7 cellular contexts compared by ENCODE assay signal in genomic region chr17:42553866-42554249, GRCh38. TPM values are rescaled to one million over a fixed set of nuclear protein-coding genes. Genes with fewer than 3 reads are reported as not detected.
DNase-seq lines count a peak whose midpoint lies in the region; ATAC-seq and TF ChIP-seq lines count a peak whose summit lies in the region.
"Had no signal": no experiment of that assay in that cellular context is flagged by ENCODE, and none has a peak within 500 bp of the region (broad histone marks: within the 10 kb centered on the region; RNA-seq: fewer than 3 reads in every experiment).

No MANE protein-coding gene starts in this region.

- no peak for TF ChIP-seq POLR2A in adrenal gland (IDR thresholded peaks at IDR 0.05)

- TF ChIP-seq CTCF in adrenal gland (IDR thresholded peaks at IDR 0.05) = no peak

- intact Hi-C loops in adrenal gland (cut with DNase I) = no loop called here

- H3K27me3 ChIP-seq in H7 (ENCODE audit: control insufficient read depth, insufficient read depth, low read length) = no peaks in the 10 kb centered on the region
- no peaks in the 10 kb centered on the region for H3K27me3 ChIP-seq in adrenal gland
- H3K27me3 ChIP-seq in muscle layer of colon (ENCODE audit: control insufficient read depth in 1 of 2, insufficient read depth in 2 of 2, low read length in 2 of 2) = no peaks in the 10 kb centered on the region

- H3K36me3 ChIP-seq in H7 (replicated peaks; ENCODE audit: control insufficient read depth, insufficient read depth, low read length) = no peaks in the 10 kb centered on the region
- H3K36me3 ChIP-seq in adrenal gland (replicated peaks in 1 of 2) = no peaks in the 10 kb centered on the region
- no peaks in the 10 kb centered on the region for H3K36me3 ChIP-seq in muscle layer of colon (ENCODE audit: insufficient read depth, low read length)

- H3K4me1 ChIP-seq in adrenal gland (replicated peaks in 1 of 2) = peaks cover 17 to 21% of the 10 kb centered on the region in 2 donors
- peaks cover 19% of the 10 kb centered on the region for H3K4me1 ChIP-seq in muscle layer of colon (ENCODE audit: insufficient read depth, low read length)

- peak overlapping the region; percentile 86 for H3K9ac ChIP-seq in muscle layer of colon (ENCODE audit: low read length)

- H3K27ac ChIP-seq in adrenal gland = peak overlapping the region in 3 of 5 donors; percentile 79 to 91 (median 85)
- H3K27ac ChIP-seq in muscle layer of colon (ENCODE audit: low read depth, low read length) = no peak overlapping the region
- H3K27ac ChIP-seq: SK-N-MC had no signal

- H3K9me3 ChIP-seq in adrenal gland (replicated peaks in 1 of 3) (no peaks in the 10 kb centered on the region), muscle layer of colon (ENCODE audit: low read length) (no peaks in the 10 kb centered on the region)

- 32 to 60% (median 46%) methylated on average over 7 to 16 of the region's 16 CpGs for WGBS in adrenal gland, 4 donors

- H3K4me3 ChIP-seq in H7 (ENCODE audit: insufficient read depth, low read depth, low read length) (peak overlapping the region; percentile 94), adrenal gland (peak overlapping the region in 3 of 4 donors; percentile 55 to 69 (median 65)), muscle layer of colon (ENCODE audit: low read depth in 1 of 2, low read length in 2 of 2) (peak overlapping the region; percentile 91 to 94)

- DNase-seq in H7 (no peak), adrenal gland (peak in 3 of 7 donors; percentile 40 to 45 (median 44)), HK-2 (ENCODE audit: unreplicated experiment) (no peak)

- no peak for ATAC-seq in HG03196 (IDR thresholded peaks at IDR 0.05; ENCODE audit: unreplicated experiment)
- ATAC-seq in GM21360 (IDR thresholded peaks at IDR 0.05; ENCODE audit: unreplicated experiment) = no peak

RNA-seq across cellular contexts. Expression of gene HSD17B1, which starts 1.1 kb away (rescaled TPM):
- 1.1 and 2.9 TPM in 2 replicates for total RNA-seq in H7 (2014; rRNA removed; shearing (Covaris generic))
- 1 to 10 TPM in 7 of 8 donors, under 1 TPM in 1; 0.60 to 3.0 (median 2.1) TPM for total RNA-seq in adrenal gland
- 1 to 10 TPM in 2 of 3 donors, under 1 TPM in 1; 0.22 to 7.6 (median 3.6) TPM for polyA plus RNA-seq in adrenal gland

RNA-seq across cellular contexts. Expression of gene COASY, which starts 8.1 kb away (rescaled TPM):
- 56.1 and 59.2 TPM in 2 replicates for total RNA-seq in H7 (2014; rRNA removed; shearing (Covaris generic))
- total RNA-seq in adrenal gland = 100 to 1,000 TPM in 4 of 8 donors, 10 to 100 TPM in 4; 55.9 to 148 (median 91.8) TPM
- polyA plus RNA-seq in adrenal gland = 100 to 1,000 TPM in 2 of 3 donors, 10 to 100 TPM in 1; 65.5 to 192 (median 130) TPM

RNA-seq across cellular contexts. Expression of gene MLX, which starts 13.0 kb away (rescaled TPM):
- 29.4 and 35.0 TPM in 2 replicates for total RNA-seq in H7 (2014; rRNA removed; shearing (Covaris generic))
- total RNA-seq in adrenal gland = 10 to 100 TPM; 34.2 to 58.8 (median 47.1) TPM
- 10 to 100 TPM; 46.0 to 95.0 (median 52.6) TPM for polyA plus RNA-seq in adrenal gland

RNA-seq across cellular contexts. Expression of gene NAGLU, which starts 17.8 kb away (rescaled TPM):
- 36.9 and 43.9 TPM in 2 replicates for total RNA-seq in H7 (2014; rRNA removed; shearing (Covaris generic))
- 100 to 1,000 TPM in 1 of 8 donors, 10 to 100 TPM in 7; 44.9 to 115 (median 66.1) TPM for total RNA-seq in adrenal gland
- 10 to 100 TPM; 12.4 to 47.4 (median 39.5) TPM for polyA plus RNA-seq in adrenal gland

RNA-seq across cellular contexts. Expression of gene PSMC3IP, which starts 23.7 kb away (rescaled TPM):
- total RNA-seq in H7 (2014; rRNA removed; shearing (Covaris generic)) = 14.7 and 17.0 TPM in 2 replicates
- 1 to 10 TPM in 7 of 8 donors, not detected in 1; 1.2 to 2.3 (median 1.8) TPM for total RNA-seq in adrenal gland
- 1 to 10 TPM; 3.1 to 3.9 (median 3.5) TPM for polyA plus RNA-seq in adrenal gland
